In the genomic region with DNA sequence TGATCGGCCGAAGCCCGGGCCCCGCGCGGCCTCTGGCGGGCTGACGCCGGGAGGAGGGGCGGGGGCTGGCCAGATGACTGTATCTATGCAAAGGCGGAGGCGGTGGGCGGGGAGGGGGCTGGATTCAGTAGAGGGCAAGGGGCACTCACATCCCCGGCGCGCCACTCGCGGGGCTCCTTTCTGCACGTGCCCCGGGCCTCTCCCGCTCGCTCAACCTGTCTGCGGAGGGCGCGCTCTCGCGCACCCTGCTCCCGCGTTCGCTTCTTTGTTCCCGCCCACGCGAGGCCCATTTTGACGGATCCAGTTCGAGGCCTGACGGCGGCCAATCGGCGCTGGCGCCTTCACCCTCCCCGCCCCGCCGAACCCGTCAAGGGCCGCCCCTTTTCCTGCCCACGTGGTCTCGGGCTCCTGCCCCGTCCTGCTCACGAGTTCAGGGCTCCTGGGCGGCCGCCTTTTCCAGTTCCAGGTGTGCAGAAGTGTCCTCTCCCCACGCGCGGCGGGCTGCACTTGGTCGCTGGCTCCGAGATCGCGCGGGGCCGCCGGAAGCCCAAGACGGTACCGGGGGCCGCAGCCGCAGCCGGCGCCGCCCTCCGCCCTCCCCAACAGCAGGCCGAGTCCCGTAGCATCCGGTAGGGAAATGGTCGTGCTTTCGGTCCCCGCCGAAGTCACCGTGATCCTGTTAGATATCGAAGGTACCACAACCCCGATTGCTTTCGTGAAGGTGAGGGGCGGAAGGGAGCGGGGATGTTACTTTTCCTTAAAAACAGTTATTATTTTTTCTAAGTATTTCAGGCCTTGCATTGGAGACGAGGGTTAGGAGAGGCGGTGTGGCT, we compare ENCODE assay signal across 8 cellular contexts. TPM values are rescaled to one million over a fixed set of nuclear protein-coding genes. Genes with fewer than 3 reads are reported as not detected.
DNase-seq lines count a peak whose midpoint lies in the region; ATAC-seq lines count a peak whose summit lies in the region.

ENOPH1 (plus strand) TSS at position 398 of the 833 bp plus-strand sequence; CDS start at position 638, 240 bp downstream.
HNRNPDL (minus strand) TSS at position 270 of the 833 bp plus-strand sequence. CDS start 772 bp downstream, outside the sequence.

- H3K36me3 ChIP-seq in mesendoderm (ENCODE audit: control insufficient read depth, insufficient read depth, low read length) = peaks cover 3% of the 10 kb centered on the region

- H3K27me3 Mint-ChIP-seq in effector memory CD8-positive, alpha-beta T cell = no peaks in the 10 kb centered on the region

- peak within 1 kb of the TSS; percentile 100 for H3K4me3 Mint-ChIP-seq in effector memory CD8-positive, alpha-beta T cell

- peak within 1 kb of the TSS; percentile 99 for H3K4ac ChIP-seq in mesendoderm (ENCODE audit: low read depth, low read length)

- peak within 1 kb of the TSS; percentile 96 for H2BK5ac ChIP-seq in mesendoderm (ENCODE audit: low read length)

- peak within 1 kb of the TSS; percentile 92 for H3K4me3 ChIP-seq in mesendoderm (ENCODE audit: low read length)

- peaks cover 83% of the 10 kb centered on the region for H3K79me2 ChIP-seq in mesendoderm (ENCODE audit: control insufficient read depth, insufficient read depth, low read length)

- H3K27me3 ChIP-seq in mesendoderm (ENCODE audit: insufficient read depth, low read length, poor library complexity) = no peaks in the 10 kb centered on the region

- H3K9ac ChIP-seq in mesendoderm (ENCODE audit: low read length) = peak within 1 kb of the TSS; percentile 100

- DNase-seq in COLO668 (lab: John Stamatoyannopoulos, UW; ENCODE audit: unreplicated experiment) (peak; percentile 98), HT1080 (ENCODE audit: low read depth) (peak; percentile 98), NOMO-1 treated with DMSO at 0.1 percent for 48 hours (lab: John Stamatoyannopoulos, UW; ENCODE audit: unreplicated experiment) (peak; percentile 94), mesendoderm (peak; percentile 99)
- DNase-seq in activated CD8-positive, alpha-beta memory T cell treated with anti-CD3 and anti-CD28 coated beads for 4 hours (ENCODE audit: low read depth in 2 of 2) = peak; percentile 95 to 97
- DNase-seq in effector memory CD8-positive, alpha-beta T cell = peak; percentile 93 to 94 (median 93)
- DNase-seq in stimulated activated CD8-positive, alpha-beta memory T cell treated with anti-CD3 and anti-CD28 coated beads, Interleukin-15, amount 100 ng/mL, for 1 hour (ENCODE audit: low read depth) = peak; percentile 95

- peak within 1 kb of the TSS; percentile 99 for H3K27ac Mint-ChIP-seq in effector memory CD8-positive, alpha-beta T cell

- peak within 1 kb of the TSS; percentile 99 for H3K27ac ChIP-seq in mesendoderm (ENCODE audit: low read depth, low read length)

- no peaks in the 10 kb centered on the region for H3K9me3 Mint-ChIP-seq in effector memory CD8-positive, alpha-beta T cell

- H3K36me3 Mint-ChIP-seq in effector memory CD8-positive, alpha-beta T cell (ENCODE audit: insufficient read depth) = peaks cover 71% of the 10 kb centered on the region

- H3K4me1 ChIP-seq in mesendoderm (ENCODE audit: control insufficient read depth, low read depth, low read length) = no peaks in the 10 kb centered on the region

- peaks cover 43 to 66% of the 10 kb centered on the region in 2 donors for H3K4me1 Mint-ChIP-seq in effector memory CD8-positive, alpha-beta T cell (ENCODE audit: low read depth in 2 of 2)

- H3K79me1 ChIP-seq in mesendoderm (ENCODE audit: low read length) = peaks cover 6% of the 10 kb centered on the region

- no CpG with 5 or more reads among the region's 85 CpGs for WGBS in mesendoderm (ENCODE audit: extremely low coverage, insufficient coverage, low lambda C conversion rate)

- peak within 1 kb of the TSS; percentile 70 for H2AK5ac ChIP-seq in mesendoderm (ENCODE audit: low read length)

- peak within 1 kb of the TSS; percentile 83 for H3K4me2 ChIP-seq in mesendoderm (ENCODE audit: low read length)

- H3K18ac ChIP-seq in mesendoderm (ENCODE audit: low read length) = peak within 1 kb of the TSS; percentile 97

- H4K8ac ChIP-seq in mesendoderm (ENCODE audit: low read depth, low read length) = peak within 1 kb of the TSS; percentile 97

- H2BK120ac ChIP-seq in mesendoderm (ENCODE audit: low read depth, low read length) = peak within 1 kb of the TSS; percentile 55

- peak within 1 kb of the TSS; percentile 83 for H3K23ac ChIP-seq in mesendoderm (ENCODE audit: low read length)

- no peak within 1 kb of the TSS for H2BK15ac ChIP-seq in mesendoderm (replicated peaks; ENCODE audit: low read depth)

- ATAC-seq in GM21360 (IDR thresholded peaks at IDR 0.05; ENCODE audit: unreplicated experiment) = peak; percentile 70
- peak; percentile 71 for ATAC-seq in effector memory CD8-positive, alpha-beta T cell (replicated peaks)

- H3K56ac ChIP-seq in mesendoderm (ENCODE audit: low read length) = peak within 1 kb of the TSS; percentile 99

- H4K5ac ChIP-seq in mesendoderm (ENCODE audit: low read length) = peak within 1 kb of the TSS; percentile 60

RNA-seq across cellular contexts. Expression of gene ENOPH1, which starts in this region (rescaled TPM):
- total RNA-seq in HT1080 (2014; rRNA removed; shearing (Covaris generic)) = 80.7 and 88.0 TPM in 2 replicates
- polyA plus RNA-seq in HT1080 (2015; cell fraction: cytosol; rRNA removed) = 65.9 and 73.1 TPM in 2 replicates
- polyA plus RNA-seq in HT1080 (2015; cell fraction: nucleus; rRNA removed) = 34.1 and 36.7 TPM in 2 replicates
- 65.7 TPM for polyA plus RNA-seq in mesendoderm (2013, experiment 1 of 2)
- polyA plus RNA-seq in mesendoderm (2013, experiment 2 of 2) = 66.6 TPM

RNA-seq across cellular contexts. Expression of gene HNRNPDL, which starts in this region (rescaled TPM):
- 288 and 338 TPM in 2 replicates for total RNA-seq in HT1080 (2014; rRNA removed; shearing (Covaris generic))
- polyA plus RNA-seq in HT1080 (2015; cell fraction: cytosol; rRNA removed) = 316 and 339 TPM in 2 replicates
- polyA plus RNA-seq in HT1080 (2015; cell fraction: nucleus; rRNA removed) = 696 and 707 TPM in 2 replicates
- polyA plus RNA-seq in mesendoderm (2013, experiment 1 of 2) = 533 TPM
- 528 TPM for polyA plus RNA-seq in mesendoderm (2013, experiment 2 of 2)

Comparison
In these comparisons a context has a peak if more than half of its experiments do, and no peak if none do; other contexts are left out.
1. Peak in every context shown above with its lines: DNase-seq, ATAC-seq, H3K4me3 ChIP-seq and H3K27ac ChIP-seq.